In the genomic region with DNA sequence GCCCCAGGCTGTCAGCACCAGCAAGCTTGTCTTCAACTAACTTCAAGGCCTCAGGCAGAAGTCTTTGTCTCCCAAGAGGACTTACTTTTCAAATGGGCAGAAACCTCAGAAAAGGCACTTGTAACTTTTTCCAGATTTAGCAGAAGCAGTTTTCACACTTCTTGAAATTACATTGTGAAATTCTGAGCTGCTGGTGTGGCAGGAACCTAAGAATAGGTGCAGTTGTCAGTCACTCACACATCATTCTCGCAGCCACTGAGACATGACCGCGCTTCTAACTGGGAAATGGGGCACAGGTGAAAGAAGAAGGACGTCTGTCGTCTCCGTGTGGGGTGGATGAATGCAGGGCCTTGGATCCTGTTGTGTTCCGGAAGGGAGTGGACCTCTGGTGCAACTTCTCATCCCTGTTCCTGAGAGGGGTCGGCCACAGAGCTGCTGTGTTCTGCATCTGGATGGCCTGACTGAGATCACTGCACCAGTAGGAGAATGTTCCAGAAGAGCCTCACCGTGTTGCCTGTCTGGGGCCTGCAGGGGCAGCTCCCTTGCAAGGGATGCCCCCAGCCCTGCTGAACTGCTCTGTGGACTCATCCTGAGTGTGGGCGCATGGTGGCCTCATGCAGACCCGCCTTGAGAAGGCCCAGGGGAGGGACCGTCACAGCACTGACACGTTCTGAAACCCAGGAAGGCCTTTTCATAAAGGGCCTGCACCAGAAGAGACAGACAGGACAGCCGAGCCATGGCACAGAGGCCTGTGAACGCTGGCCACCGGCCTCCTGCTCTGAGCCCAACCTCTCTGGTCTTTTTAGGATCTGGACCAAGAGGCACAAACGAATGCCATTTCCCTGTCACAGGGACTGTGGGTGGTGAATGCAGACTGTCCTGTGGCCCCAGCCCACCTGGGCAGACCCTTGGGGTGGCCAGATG, we compare ENCODE assay signal across 1 cellular context.
TF ChIP-seq lines count a peak whose summit lies in the region.

No MANE protein-coding gene starts in this region.

TF ChIP-seq in GM12878, 131 proteins besides CTCF, POLR2A, EP300 and RAD21 (continued from another document):
- TF ChIP-seq TCF3 (IDR thresholded peaks at IDR 0.05; ENCODE audit: borderline replicate concordance, insufficient read depth, low read depth, low read length): no peak
- peak; percentile 20 for TF ChIP-seq MEF2B (IDR thresholded peaks at IDR 0.05; ENCODE audit: partially characterized antibody, poor library complexity, severe bottlenecking)
- no peak for TF ChIP-seq ZNF217 (IDR thresholded peaks at IDR 0.05)
- TF ChIP-seq MLLT1 (IDR thresholded peaks at IDR 0.05): no peak
- no peak for TF ChIP-seq SMARCA5 (IDR thresholded peaks at IDR 0.05)
- no peak for TF ChIP-seq CEBPB (IDR thresholded peaks at IDR 0.05; ENCODE audit: borderline replicate concordance in 1 of 2, low read depth in 2 of 2, low read length in 2 of 2)
- TF ChIP-seq, protein P1, sequence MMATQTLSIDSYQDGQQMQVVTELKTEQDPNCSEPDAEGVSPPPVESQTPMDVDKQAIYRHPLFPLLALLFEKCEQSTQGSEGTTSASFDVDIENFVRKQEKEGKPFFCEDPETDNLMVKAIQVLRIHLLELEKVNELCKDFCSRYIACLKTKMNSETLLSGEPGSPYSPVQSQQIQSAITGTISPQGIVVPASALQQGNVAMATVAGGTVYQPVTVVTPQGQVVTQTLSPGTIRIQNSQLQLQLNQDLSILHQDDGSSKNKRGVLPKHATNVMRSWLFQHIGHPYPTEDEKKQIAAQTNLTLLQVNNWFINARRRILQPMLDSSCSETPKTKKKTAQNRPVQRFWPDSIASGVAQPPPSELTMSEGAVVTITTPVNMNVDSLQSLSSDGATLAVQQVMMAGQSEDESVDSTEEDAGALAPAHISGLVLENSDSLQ (IDR thresholded peaks at IDR 0.05): peak; percentile 66
- TF ChIP-seq NFYA (IDR thresholded peaks at IDR 0.05; ENCODE audit: borderline replicate concordance, low read depth, low read length): no peak
- TF ChIP-seq CREM (IDR thresholded peaks at IDR 0.05; ENCODE audit: low read depth): no peak
TF ChIP-seq in GM12878: peak in this region for 2.
